22 cellular contexts compared by ENCODE assay signal in the genomic region with DNA sequence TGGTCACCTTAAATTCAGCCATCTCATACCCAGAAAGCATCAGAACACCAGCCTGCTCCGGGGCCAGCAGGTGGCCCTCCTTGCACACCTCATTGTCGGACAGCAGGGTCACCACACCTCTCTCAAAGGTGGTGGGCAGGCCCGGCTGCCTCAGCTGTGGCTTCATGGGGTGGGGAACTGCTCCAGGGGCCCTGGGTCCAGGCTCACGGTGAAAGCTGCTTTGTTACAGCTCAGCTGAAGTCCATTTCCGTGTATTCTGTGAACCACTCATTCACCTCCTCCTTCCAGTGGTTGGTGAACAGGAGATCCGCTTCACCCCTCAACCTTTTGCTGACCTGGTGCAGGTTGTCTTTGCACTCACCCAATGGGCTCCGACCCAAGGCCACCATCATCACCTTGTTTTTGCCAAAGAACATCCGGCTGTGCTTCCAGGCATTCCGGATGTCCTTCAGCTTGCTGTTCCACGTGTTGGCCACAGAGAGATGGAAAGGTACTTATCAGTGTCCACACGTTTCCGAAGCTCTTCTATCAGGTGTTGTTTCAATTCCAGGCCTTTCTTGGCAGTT.
DNase-seq lines count a peak whose midpoint lies in the region; ATAC-seq, FAIRE-seq and TF ChIP-seq lines count a peak whose summit lies in the region.
"Had no signal": no experiment of that assay in that cellular context is flagged by ENCODE, and none has a peak within 500 bp of the region (broad histone marks: within the 10 kb centered on the region; RNA-seq: fewer than 3 reads in every experiment).

No MANE protein-coding gene starts in this region.

- no peaks in the 10 kb centered on the region; the same call in 1 of the 2 replicates for H3K27me3 ChIP-seq in SK-N-SH (ENCODE audit: insufficient read depth)
- H3K27me3 ChIP-seq in bronchial epithelial cell (ENCODE audit: control insufficient read depth, insufficient read depth, low read length), result peaks cover 2% of the 10 kb centered on the region
- no peaks in the 10 kb centered on the region for H3K27me3 ChIP-seq in Peyer's patch
- H3K27me3 ChIP-seq: testis had no signal

- no peaks in the 10 kb centered on the region for H3K9me2 ChIP-seq in SK-N-SH

- ATAC-seq in SK-N-SH treated with all-trans-retinoic acid at 6 μM for 48 hours (no peak), sciatic nerve (no peak)
- ATAC-seq: esophagus mucosa, natural killer cell had no signal

- 0 out of 2 replicates have a peak, but pooled peaks have one; percentile 3 for TF ChIP-seq RAD21 in SK-N-SH (IDR thresholded peaks at IDR 0.05; ENCODE audit: low read length)

- no peak overlapping the region for H3K9ac ChIP-seq in SK-N-SH

- no peak overlapping the region for H2AFZ ChIP-seq in SK-N-SH (ENCODE audit: low read depth)

- no peaks in the 10 kb centered on the region for H3F3A ChIP-seq in SK-N-SH (replicated peaks; ENCODE audit: insufficient read depth)

- no peaks in the 10 kb centered on the region for H3K79me2 ChIP-seq in SK-N-SH (ENCODE audit: insufficient read depth)

- POLR2A ChIA-PET in SK-N-SH (lab: Yijun Ruan, JAX), result no interaction called here

- 77% methylated on average over 12 of the region's 12 CpGs for WGBS in SK-N-SH (ENCODE audit: low lambda C conversion rate)

- no peak for TF ChIP-seq POLR2A in Peyer's patch (IDR thresholded peaks at IDR 0.05)

- CTCF ChIA-PET in SK-N-SH (lab: Yijun Ruan, JAX), result interaction anchor here (1.0 to 2.5 kb wide), 5 partner anchors 20 to 76 kb away, joined by 3 to 7 read pairs (median 5); no protein-coding TSS in a partner anchor

- H3K36me3 ChIP-seq in SK-N-SH (replicated peaks in 1 of 2; ENCODE audit: control insufficient read depth in 1 of 2, insufficient read depth in 2 of 2, low read length in 1 of 2), result no peaks in the 10 kb centered on the region
- H3K36me3 ChIP-seq in bronchial epithelial cell (ENCODE audit: control insufficient read depth, insufficient read depth, low read length), result no peaks in the 10 kb centered on the region
- no peaks in the 10 kb centered on the region for H3K36me3 ChIP-seq in Peyer's patch

- H3K9me3 ChIP-seq in SK-N-SH (no peaks in the 10 kb centered on the region), Peyer's patch (peaks cover 0 to 19% (median 9%) of the 10 kb centered on the region in 4 donors)
- H3K9me3 ChIP-seq: testis had no signal

- H3K4me2 ChIP-seq in SK-N-SH, result no peak overlapping the region

- FAIRE-seq in bronchial epithelial cell (lab: Jason Lieb, UNC), result peak; percentile 40
- FAIRE-seq: A204.1 had no signal

- TF ChIP-seq CTCF in SK-N-SH (IDR thresholded peaks at IDR 0.05) (no peak), bronchial epithelial cell (IDR thresholded peaks at IDR 0.05; ENCODE audit: insufficient read depth, low read length, severe bottlenecking) (no peak), Peyer's patch (IDR thresholded peaks at IDR 0.05) (peak in 1 of 6 experiments; percentile 25)

- H4K20me1 ChIP-seq in SK-N-SH (ENCODE audit: insufficient read depth), result no peaks in the 10 kb centered on the region

- peaks cover 0 to 7% of the 10 kb centered on the region in 2 experiments; a peak in 1 of 4 replicates for H3K4me1 ChIP-seq in SK-N-SH (ENCODE audit: control insufficient read depth in 1 of 2, insufficient read depth in 2 of 2, low read depth in 1 of 2, low read length in 1 of 2)
- H3K4me1 ChIP-seq in Peyer's patch, result peaks cover 0 to 10% (median 0%) of the 10 kb centered on the region in 4 donors

- no peak overlapping the region for H3K27ac ChIP-seq in SK-N-SH (ENCODE audit: low read depth in 2 of 2, low read length in 1 of 2)
- H3K27ac ChIP-seq in Peyer's patch, result no peak overlapping the region
- H3K27ac ChIP-seq: C4-2B, coronary artery, RWPE1, testis had no signal

- no peak for TF ChIP-seq EP300 in SK-N-SH (IDR thresholded peaks at IDR 0.05; ENCODE audit: borderline replicate concordance in 1 of 2, low read depth in 1 of 2, low read length in 1 of 2)

- H3K4me3 ChIP-seq in SK-N-SH (ENCODE audit: low read depth in 2 of 2, low read length in 1 of 2), result no peak overlapping the region
- H3K4me3 ChIP-seq in bronchial epithelial cell (ENCODE audit: low read depth, low read length), result no peak overlapping the region
- no peak overlapping the region for H3K4me3 ChIP-seq in Peyer's patch
- H3K4me3 ChIP-seq: coronary artery, testis had no signal

- intact Hi-C loops in sciatic nerve (cut with DNase I), result no loop called here

- no peak for DNase-seq in SK-N-SH
- DNase-seq in NCI-H2029 (lab: John Stamatoyannopoulos, UW), result peak; percentile 27
- no peak for DNase-seq in bronchial epithelial cell (ENCODE audit: low read depth)
- DNase-seq in DMS114 treated with DMSO at 0.1 percent for 48 hours (lab: John Stamatoyannopoulos, UW; ENCODE audit: unreplicated experiment), result no peak
- DNase-seq in sciatic nerve (ENCODE audit: low spot score), result no peak
- no peak for DNase-seq in SK-N-DZ (ENCODE audit: low spot score)
- no peak for DNase-seq in Peyer's patch
- DNase-seq: activated CD4-positive, alpha-beta T cell treated with anti-CD3 and anti-CD28 coated beads for 4 hours; activated naive CD4-positive, alpha-beta T cell treated with anti-CD3 and anti-CD28 coated beads, Interleukin-2, amount 10 ng/mL, durations not matched to agents 7 days and 5 days; natural killer cell; NCI-H1436 treated with DMSO at 0.1 percent for 48 hours; NCI-H524 treated with DMSO at 0.1 percent for 48 hours; stimulated activated CD4-positive, alpha-beta T cell treated with anti-CD3 and anti-CD28 coated beads, Interleukin-2, amount 100 ng/mL, for 48 hours; stimulated activated CD8-positive, alpha-beta memory T cell treated with anti-CD3 and anti-CD28 coated beads, Interleukin-4, amount 100 ng/mL, for 48 hours; T-helper 2 cell; testis had no signal

TF ChIP-seq in SK-N-SH, 30 proteins besides CTCF, POLR2A, EP300 and RAD21:
- TF ChIP-seq, protein P1, sequence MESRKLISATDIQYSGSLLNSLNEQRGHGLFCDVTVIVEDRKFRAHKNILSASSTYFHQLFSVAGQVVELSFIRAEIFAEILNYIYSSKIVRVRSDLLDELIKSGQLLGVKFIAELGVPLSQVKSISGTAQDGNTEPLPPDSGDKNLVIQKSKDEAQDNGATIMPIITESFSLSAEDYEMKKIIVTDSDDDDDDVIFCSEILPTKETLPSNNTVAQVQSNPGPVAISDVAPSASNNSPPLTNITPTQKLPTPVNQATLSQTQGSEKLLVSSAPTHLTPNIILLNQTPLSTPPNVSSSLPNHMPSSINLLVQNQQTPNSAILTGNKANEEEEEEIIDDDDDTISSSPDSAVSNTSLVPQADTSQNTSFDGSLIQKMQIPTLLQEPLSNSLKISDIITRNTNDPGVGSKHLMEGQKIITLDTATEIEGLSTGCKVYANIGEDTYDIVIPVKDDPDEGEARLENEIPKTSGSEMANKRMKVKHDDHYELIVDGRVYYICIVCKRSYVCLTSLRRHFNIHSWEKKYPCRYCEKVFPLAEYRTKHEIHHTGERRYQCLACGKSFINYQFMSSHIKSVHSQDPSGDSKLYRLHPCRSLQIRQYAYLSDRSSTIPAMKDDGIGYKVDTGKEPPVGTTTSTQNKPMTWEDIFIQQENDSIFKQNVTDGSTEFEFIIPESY (IDR thresholded peaks at IDR 0.05; ENCODE audit: borderline replicate concordance, low read depth), result no peak
- TF ChIP-seq RXRA (IDR thresholded peaks at IDR 0.05; ENCODE audit: borderline replicate concordance, low read depth), result no peak
- no peak for TF ChIP-seq TCF12 (IDR thresholded peaks at IDR 0.05)
- TF ChIP-seq RCOR1 (IDR thresholded peaks at IDR 0.05; ENCODE audit: low read length), result no peak
- TF ChIP-seq JUND (IDR thresholded peaks at IDR 0.05), result no peak
- no peak for TF ChIP-seq YY1 (IDR thresholded peaks at IDR 0.05; ENCODE audit: low read depth)
- TF ChIP-seq GATA2 (CRISPR knock-in tag; IDR thresholded peaks at IDR 0.05), result no peak
- TF ChIP-seq MXI1 (IDR thresholded peaks at IDR 0.05; ENCODE audit: low read depth, low read length), result no peak
- no peak for TF ChIP-seq FOSL2 (IDR thresholded peaks at IDR 0.05; ENCODE audit: borderline replicate concordance, low read depth)
- no peak for TF ChIP-seq NRF1 (IDR thresholded peaks at IDR 0.05; ENCODE audit: low read depth, low read length)

TF ChIP-seq in SK-N-SH treated with all-trans-retinoic acid at 6 μM for 48 hours, 23 proteins besides CTCF, POLR2A, EP300 and RAD21 (continues in another document):
- TF ChIP-seq PPARA (CRISPR knock-in tag; IDR thresholded peaks at IDR 0.05; ENCODE audit: borderline replicate concordance) (no peak), GLIS3 (CRISPR knock-in tag; IDR thresholded peaks at IDR 0.05) (no peak), TOX (CRISPR knock-in tag; IDR thresholded peaks at IDR 0.05; ENCODE audit: borderline replicate concordance) (no peak), ZFP3 (CRISPR knock-in tag; IDR thresholded peaks at IDR 0.05) (no peak), OSR1 (CRISPR knock-in tag; IDR thresholded peaks at IDR 0.05) (no peak), RARB (CRISPR knock-in tag; IDR thresholded peaks at IDR 0.05) (no peak)
- TF ChIP-seq, protein P2, sequence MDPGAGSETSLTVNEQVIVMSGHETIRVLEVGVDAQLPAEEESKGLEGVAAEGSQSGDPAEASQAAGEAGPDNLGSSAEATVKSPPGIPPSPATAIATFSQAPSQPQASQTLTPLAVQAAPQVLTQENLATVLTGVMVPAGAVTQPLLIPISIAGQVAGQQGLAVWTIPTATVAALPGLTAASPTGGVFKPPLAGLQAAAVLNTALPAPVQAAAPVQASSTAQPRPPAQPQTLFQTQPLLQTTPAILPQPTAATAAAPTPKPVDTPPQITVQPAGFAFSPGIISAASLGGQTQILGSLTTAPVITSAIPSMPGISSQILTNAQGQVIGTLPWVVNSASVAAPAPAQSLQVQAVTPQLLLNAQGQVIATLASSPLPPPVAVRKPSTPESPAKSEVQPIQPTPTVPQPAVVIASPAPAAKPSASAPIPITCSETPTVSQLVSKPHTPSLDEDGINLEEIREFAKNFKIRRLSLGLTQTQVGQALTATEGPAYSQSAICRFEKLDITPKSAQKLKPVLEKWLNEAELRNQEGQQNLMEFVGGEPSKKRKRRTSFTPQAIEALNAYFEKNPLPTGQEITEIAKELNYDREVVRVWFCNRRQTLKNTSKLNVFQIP (CRISPR knock-in tag; IDR thresholded peaks at IDR 0.05; ENCODE audit: borderline replicate concordance, low read depth), result no peak
- TF ChIP-seq, protein P3, sequence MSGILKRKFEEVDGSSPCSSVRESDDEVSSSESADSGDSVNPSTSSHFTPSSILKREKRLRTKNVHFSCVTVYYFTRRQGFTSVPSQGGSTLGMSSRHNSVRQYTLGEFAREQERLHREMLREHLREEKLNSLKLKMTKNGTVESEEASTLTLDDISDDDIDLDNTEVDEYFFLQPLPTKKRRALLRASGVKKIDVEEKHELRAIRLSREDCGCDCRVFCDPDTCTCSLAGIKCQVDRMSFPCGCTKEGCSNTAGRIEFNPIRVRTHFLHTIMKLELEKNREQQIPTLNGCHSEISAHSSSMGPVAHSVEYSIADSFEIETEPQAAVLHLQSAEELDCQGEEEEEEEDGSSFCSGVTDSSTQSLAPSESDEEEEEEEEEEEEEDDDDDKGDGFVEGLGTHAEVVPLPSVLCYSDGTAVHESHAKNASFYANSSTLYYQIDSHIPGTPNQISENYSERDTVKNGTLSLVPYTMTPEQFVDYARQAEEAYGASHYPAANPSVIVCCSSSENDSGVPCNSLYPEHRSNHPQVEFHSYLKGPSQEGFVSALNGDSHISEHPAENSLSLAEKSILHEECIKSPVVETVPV (CRISPR knock-in tag; IDR thresholded peaks at IDR 0.05), result no peak
